ENCODE assay signal across 1 cellular context in genomic region chr1:190328361-190328760, GRCh38.
TF ChIP-seq lines count a peak whose summit lies in the region.

No MANE protein-coding gene starts in this region.

TF ChIP-seq in IMR-90, 13 proteins besides CTCF, POLR2A, EP300 and RAD21:
- TF ChIP-seq CEBPB (IDR thresholded peaks at IDR 0.05; ENCODE audit: low read depth, low read length), result no peak
- TF ChIP-seq SMC3 (IDR thresholded peaks at IDR 0.05; ENCODE audit: low read depth, low read length), result no peak
- TF ChIP-seq RCOR1 (IDR thresholded peaks at IDR 0.05; ENCODE audit: insufficient replicate concordance, low read length), result no peak
- TF ChIP-seq, protein P1, sequence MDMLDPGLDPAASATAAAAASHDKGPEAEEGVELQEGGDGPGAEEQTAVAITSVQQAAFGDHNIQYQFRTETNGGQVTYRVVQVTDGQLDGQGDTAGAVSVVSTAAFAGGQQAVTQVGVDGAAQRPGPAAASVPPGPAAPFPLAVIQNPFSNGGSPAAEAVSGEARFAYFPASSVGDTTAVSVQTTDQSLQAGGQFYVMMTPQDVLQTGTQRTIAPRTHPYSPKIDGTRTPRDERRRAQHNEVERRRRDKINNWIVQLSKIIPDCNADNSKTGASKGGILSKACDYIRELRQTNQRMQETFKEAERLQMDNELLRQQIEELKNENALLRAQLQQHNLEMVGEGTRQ (IDR thresholded peaks at IDR 0.05; ENCODE audit: low read depth, low read length), result no peak
- TF ChIP-seq MAFK (IDR thresholded peaks at IDR 0.05; ENCODE audit: low read depth, low read length), result no peak
- no peak for TF ChIP-seq ELK1 (IDR thresholded peaks at IDR 0.05; ENCODE audit: borderline replicate concordance, low read depth, low read length)
- no peak for TF ChIP-seq RFX5 (IDR thresholded peaks at IDR 0.05; ENCODE audit: low read depth, low read length)
- TF ChIP-seq MAZ (IDR thresholded peaks at IDR 0.05; ENCODE audit: borderline replicate concordance, low read depth, low read length), result no peak
- no peak for TF ChIP-seq CHD1 (IDR thresholded peaks at IDR 0.05; ENCODE audit: low read depth, low read length)
- no peak for TF ChIP-seq FOS (IDR thresholded peaks at IDR 0.05; ENCODE audit: low read depth, low read length)
- TF ChIP-seq NFE2L2 (IDR thresholded peaks at IDR 0.05; ENCODE audit: low read depth, low read length), result no peak
- TF ChIP-seq MXI1 (IDR thresholded peaks at IDR 0.05; ENCODE audit: borderline replicate concordance, low read depth, low read length), result no peak
- no peak for TF ChIP-seq BHLHE40 (IDR thresholded peaks at IDR 0.05; ENCODE audit: low read depth, low read length)
